Comparison of ENCODE assay signal across 31 cellular contexts in genomic region chr17:72452286-72453173, GRCh38.
DNase-seq lines count a peak whose midpoint lies in the region; ATAC-seq and TF ChIP-seq lines count a peak whose summit lies in the region.
"Had no signal": no experiment of that assay in that cellular context is flagged by ENCODE, and none has a peak within 500 bp of the region (broad histone marks: within the 10 kb centered on the region; RNA-seq: fewer than 3 reads in every experiment).

No MANE protein-coding gene starts in this region.

- no peak for TF ChIP-seq CTCF in Calu3 (IDR thresholded peaks at IDR 0.05; ENCODE audit: unreplicated experiment)

- DNase-seq in Calu3 (no peak), neuronal stem cell (ENCODE audit: low spot score) (no peak), posterior cingulate gyrus (no peak)
- DNase-seq in CD8-positive, alpha-beta memory T cell = no peak
- no peak for DNase-seq in CD4-positive, alpha-beta memory T cell
- DNase-seq: activated CD4-positive, alpha-beta T cell treated with anti-CD3 and anti-CD28 coated beads for 36 hours; activated CD8-positive, alpha-beta memory T cell treated with anti-CD3 and anti-CD28 coated beads, Interleukin-2, amount 50 U/mL, for 48 hours; activated CD8-positive, alpha-beta T cell treated with anti-CD3 and anti-CD28 coated beads for 36 hours; activated naive CD4-positive, alpha-beta T cell treated with anti-CD3 and anti-CD28 coated beads, Interleukin-2, amount 50 U/mL, for 16 hours; amniotic stem cell; DMS153; gastrocnemius medialis; IMR-90; kidney glomerular epithelial cell; lower lobe of right lung; midbrain; NCI-H146; NCI-H345; ovary; SIG-M5; stimulated activated CD4-positive, alpha-beta T cell treated with anti-CD3 and anti-CD28 coated beads, Interleukin-1b, Interleukin-23, amount 100 ng/mL, for 48 hours; stimulated activated naive CD4-positive, alpha-beta T cell treated with Interleukin-2 at 50 U/mL for 16 hours; T-helper 9 cell had no signal

- no peaks in the 10 kb centered on the region for H3K27me3 ChIP-seq in neuronal stem cell (ENCODE audit: control insufficient read depth in 3 of 3, insufficient read depth in 3 of 3, low read depth in 1 of 3, low read length in 3 of 3)
- no peaks in the 10 kb centered on the region for H3K27me3 ChIP-seq in CD8-positive, alpha-beta memory T cell (ENCODE audit: insufficient read depth, low read length, poor library complexity, severe bottlenecking)
- H3K27me3 ChIP-seq in CD4-positive, alpha-beta memory T cell (ENCODE audit: insufficient read depth, low read length) = no peaks in the 10 kb centered on the region
- H3K27me3 ChIP-seq: gastrocnemius medialis, ovary, suprapubic skin had no signal

- H3K4ac ChIP-seq in neuronal stem cell (ENCODE audit: low read length) = no peak overlapping the region

- H3K36me3 Mint-ChIP-seq in Calu3 (ENCODE audit: insufficient read depth, unreplicated experiment) = peaks cover 35% of the 10 kb centered on the region
- no peaks in the 10 kb centered on the region for H3K36me3 Mint-ChIP-seq in activated T-helper 17 cell treated with anti-CD3 and anti-CD28 coated beads, Interleukin-2, amount 50 U/mL, for 72 hours (ENCODE audit: low read depth)
- no peaks in the 10 kb centered on the region for H3K36me3 Mint-ChIP-seq in CD8-positive, alpha-beta memory T cell
- no peaks in the 10 kb centered on the region for H3K36me3 Mint-ChIP-seq in CD4-positive, alpha-beta memory T cell

- H3K9me3 Mint-ChIP-seq in Calu3 (ENCODE audit: low read depth, unreplicated experiment) = no peaks in the 10 kb centered on the region
- H3K9me3 Mint-ChIP-seq in activated T-helper 17 cell treated with anti-CD3 and anti-CD28 coated beads, Interleukin-2, amount 50 U/mL, for 72 hours = peaks cover 3% of the 10 kb centered on the region
- H3K9me3 Mint-ChIP-seq in CD8-positive, alpha-beta memory T cell = peaks cover 0 to 3% (median 0%) of the 10 kb centered on the region in 5 donors
- peaks cover 0 to 4% (median 0%) of the 10 kb centered on the region in 8 donors for H3K9me3 Mint-ChIP-seq in CD4-positive, alpha-beta memory T cell
- H3K9me3 Mint-ChIP-seq: activated CD8-positive, alpha-beta T cell treated with anti-CD3 and anti-CD28 coated beads for 36 hours; nephron had no signal

- CTCF ChIA-PET in Calu3 (lab: Charles Lee) = interaction anchor here (1.2 kb wide), 1 partner anchor 8 kb away, joined by 8 read pairs; no protein-coding TSS in a partner anchor
- CTCF ChIA-PET in CD8-positive, alpha-beta memory T cell (lab: Charles Lee) = no interaction called here
- CTCF ChIA-PET in CD4-positive, alpha-beta memory T cell (lab: Charles Lee; ENCODE audit: partially characterized antibody) = no interaction called here

- peak; percentile 53 for ATAC-seq in GM21619 (IDR thresholded peaks at IDR 0.05; ENCODE audit: unreplicated experiment)
- ATAC-seq in activated T-helper 17 cell treated with anti-CD3 and anti-CD28 coated beads, Interleukin-2, amount 50 U/mL, for 72 hours (replicated peaks) = peak; percentile 23
- ATAC-seq: activated CD4-positive, alpha-beta T cell treated with anti-CD3 and anti-CD28 coated beads for 36 hours; activated CD8-positive, alpha-beta T cell treated with anti-CD3 and anti-CD28 coated beads for 36 hours; gastrocnemius medialis; lower lobe of right lung had no signal

- H3K27ac ChIP-seq in neuronal stem cell (replicated peaks; ENCODE audit: low read length) = no peak overlapping the region
- no peak overlapping the region for H3K27ac ChIP-seq in CD8-positive, alpha-beta memory T cell (ENCODE audit: low read depth, low read length)
- no peak overlapping the region for H3K27ac ChIP-seq in CD4-positive, alpha-beta memory T cell (ENCODE audit: low read depth, low read length)
- H3K27ac ChIP-seq: gastrocnemius medialis, lower lobe of right lung, ovary, suprapubic skin, VCaP had no signal

- intact Hi-C loops in Calu3 (cut with micrococcal nuclease; ENCODE audit: unreplicated experiment) (no loop called here), posterior cingulate gyrus (cut with DNase I) (no loop called here)
- intact Hi-C loops in CD4-positive, alpha-beta memory T cell (cut with micrococcal nuclease) = no loop called here

- H2BK120ac ChIP-seq in neuronal stem cell (ENCODE audit: low read depth, low read length) = no peak overlapping the region

- H3K4me3 ChIP-seq in neuronal stem cell (ENCODE audit: low read length in 2 of 2) = no peak overlapping the region
- H3K4me3 ChIP-seq in CD8-positive, alpha-beta memory T cell (ENCODE audit: low read length) = no peak overlapping the region
- H3K4me3 ChIP-seq in CD4-positive, alpha-beta memory T cell (ENCODE audit: low read length in 2 of 2) = no peak overlapping the region
- H3K4me3 ChIP-seq: gastrocnemius medialis, lower lobe of right lung, ovary, smooth muscle cell, suprapubic skin had no signal

- BruUV-seq in Calu3 (replicated peaks; lab: Mats Ljungman, UMichigan) = no TSS peak

- H4K8ac ChIP-seq in neuronal stem cell (ENCODE audit: low read depth, low read length) = no peak overlapping the region

- H3K23ac ChIP-seq in neuronal stem cell (ENCODE audit: low read depth, low read length, poor library complexity) = no peak overlapping the region

- no peak overlapping the region for H3K4me2 ChIP-seq in neuronal stem cell (ENCODE audit: insufficient read depth, low read length, poor library complexity, severe bottlenecking)
- H3K4me2 ChIP-seq: smooth muscle cell had no signal

- no peak overlapping the region for H2AFZ ChIP-seq in neuronal stem cell (ENCODE audit: low read length)

- H3K79me1 ChIP-seq in neuronal stem cell (ENCODE audit: low read depth, low read length) = no peaks in the 10 kb centered on the region

- H3K9ac ChIP-seq in neuronal stem cell (ENCODE audit: low read depth, low read length, poor library complexity) = no peak overlapping the region

- H3K27ac Mint-ChIP-seq in Calu3 (ENCODE audit: unreplicated experiment) = peak overlapping the region; percentile 13
- H3K27ac Mint-ChIP-seq in activated T-helper 17 cell treated with anti-CD3 and anti-CD28 coated beads, Interleukin-2, amount 50 U/mL, for 72 hours = no peak overlapping the region
- no peak overlapping the region for H3K27ac Mint-ChIP-seq in CD8-positive, alpha-beta memory T cell
- no peak overlapping the region for H3K27ac Mint-ChIP-seq in CD4-positive, alpha-beta memory T cell
- H3K27ac Mint-ChIP-seq: activated CD4-positive, alpha-beta T cell treated with anti-CD3 and anti-CD28 coated beads for 36 hours; activated CD8-positive, alpha-beta T cell treated with anti-CD3 and anti-CD28 coated beads for 36 hours; activated T-helper 1 cell treated with anti-CD3 and anti-CD28 coated beads, Interleukin-12 subunit alpha, Interleukin-12 subunit beta, Interleukin-2, Interleukin-4 antibody, amounts not matched to agents 30 ng/mL and 10 ng/mL and 1 ng/mL, durations not matched to agents 14 hours and 24 hours and 36 hours; nephron had no signal

- POLR2A ChIA-PET in CD8-positive, alpha-beta memory T cell (lab: Charles Lee) = no interaction called here
- POLR2A ChIA-PET in CD4-positive, alpha-beta memory T cell (lab: Charles Lee; ENCODE audit: partially characterized antibody) = no interaction called here

- no peak overlapping the region for H3K18ac ChIP-seq in neuronal stem cell (ENCODE audit: low read length)

- H3K36me3 ChIP-seq in neuronal stem cell (replicated peaks in 1 of 2; ENCODE audit: control insufficient read depth in 2 of 2, insufficient read depth in 2 of 2, low read length in 2 of 2) = no peaks in the 10 kb centered on the region
- no peaks in the 10 kb centered on the region for H3K36me3 ChIP-seq in CD8-positive, alpha-beta memory T cell (ENCODE audit: insufficient read depth, low read length)
- H3K36me3 ChIP-seq in CD4-positive, alpha-beta memory T cell (ENCODE audit: insufficient read depth, low read length) = no peaks in the 10 kb centered on the region
- H3K36me3 ChIP-seq: gastrocnemius medialis, lower lobe of right lung, ovary, suprapubic skin had no signal

- H2BK5ac ChIP-seq in neuronal stem cell (ENCODE audit: low read length) = no peak overlapping the region

- H2AK5ac ChIP-seq in neuronal stem cell (ENCODE audit: low read depth, low read length) = peak overlapping the region; percentile 20

- H3K4me1 Mint-ChIP-seq in Calu3 (ENCODE audit: low read depth, unreplicated experiment) = peaks cover 66% of the 10 kb centered on the region
- H3K4me1 Mint-ChIP-seq in activated T-helper 17 cell treated with anti-CD3 and anti-CD28 coated beads, Interleukin-2, amount 50 U/mL, for 72 hours = no peaks in the 10 kb centered on the region
- no peaks in the 10 kb centered on the region for H3K4me1 Mint-ChIP-seq in CD8-positive, alpha-beta memory T cell
- peaks cover 0 to 5% (median 0%) of the 10 kb centered on the region in 4 donors for H3K4me1 Mint-ChIP-seq in CD4-positive, alpha-beta memory T cell
- H3K4me1 Mint-ChIP-seq: activated CD4-positive, alpha-beta T cell treated with anti-CD3 and anti-CD28 coated beads for 36 hours; nephron had no signal

- H4K91ac ChIP-seq in neuronal stem cell (ENCODE audit: low read depth, low read length, poor library complexity) = no peak overlapping the region

- no peak overlapping the region for H2BK12ac ChIP-seq in neuronal stem cell (ENCODE audit: low read length)

- no peak overlapping the region for H3K14ac ChIP-seq in neuronal stem cell (ENCODE audit: low read length)

- H2BK15ac ChIP-seq in neuronal stem cell (ENCODE audit: low read length) = no peak overlapping the region

- no peaks in the 10 kb centered on the region for H3K27me3 Mint-ChIP-seq in Calu3 (ENCODE audit: unreplicated experiment)
- no peaks in the 10 kb centered on the region for H3K27me3 Mint-ChIP-seq in activated T-helper 17 cell treated with anti-CD3 and anti-CD28 coated beads, Interleukin-2, amount 50 U/mL, for 72 hours
- H3K27me3 Mint-ChIP-seq in CD8-positive, alpha-beta memory T cell = peaks cover 0 to 1% of the 10 kb centered on the region in 2 donors
- peaks cover 0 to 2% of the 10 kb centered on the region in 2 donors for H3K27me3 Mint-ChIP-seq in CD4-positive, alpha-beta memory T cell
- H3K27me3 Mint-ChIP-seq: brain had no signal

- H3K4me1 ChIP-seq in neuronal stem cell (ENCODE audit: control insufficient read depth in 2 of 2, insufficient read depth in 1 of 2, low read depth in 1 of 2, low read length in 2 of 2) = peaks cover 0 to 3% of the 10 kb centered on the region in 2 donors
- no peaks in the 10 kb centered on the region for H3K4me1 ChIP-seq in CD8-positive, alpha-beta memory T cell (ENCODE audit: insufficient read depth, low read length)
- no peaks in the 10 kb centered on the region for H3K4me1 ChIP-seq in CD4-positive, alpha-beta memory T cell (ENCODE audit: insufficient read depth, low read length)
- H3K4me1 ChIP-seq: gastrocnemius medialis, lower lobe of right lung, suprapubic skin had no signal

- no peak overlapping the region for H3K4me3 Mint-ChIP-seq in Calu3 (ENCODE audit: low read depth, unreplicated experiment)
- H3K4me3 Mint-ChIP-seq in activated T-helper 17 cell treated with anti-CD3 and anti-CD28 coated beads, Interleukin-2, amount 50 U/mL, for 72 hours = no peak overlapping the region
- no peak overlapping the region for H3K4me3 Mint-ChIP-seq in CD8-positive, alpha-beta memory T cell
- no peak overlapping the region for H3K4me3 Mint-ChIP-seq in CD4-positive, alpha-beta memory T cell
- H3K4me3 Mint-ChIP-seq: activated CD4-positive, alpha-beta T cell treated with anti-CD3 and anti-CD28 coated beads for 36 hours; activated CD8-positive, alpha-beta T cell treated with anti-CD3 and anti-CD28 coated beads for 36 hours; activated T-helper 1 cell treated with anti-CD3 and anti-CD28 coated beads, Interleukin-12 subunit alpha, Interleukin-12 subunit beta, Interleukin-2, Interleukin-4 antibody, amounts not matched to agents 30 ng/mL and 10 ng/mL and 1 ng/mL, durations not matched to agents 14 hours and 24 hours and 36 hours; brain; nephron had no signal

- H3K9me3 ChIP-seq in neuronal stem cell (replicated peaks in 1 of 2; ENCODE audit: control insufficient read depth in 2 of 2, insufficient read depth in 1 of 2, low read depth in 1 of 2, low read length in 2 of 2) = no peaks in the 10 kb centered on the region
- H3K9me3 ChIP-seq in CD8-positive, alpha-beta memory T cell (ENCODE audit: low read length) = no peaks in the 10 kb centered on the region
- no peaks in the 10 kb centered on the region for H3K9me3 ChIP-seq in CD4-positive, alpha-beta memory T cell (ENCODE audit: control insufficient read depth in 1 of 2, low read length in 2 of 2)
- H3K9me3 ChIP-seq: gastrocnemius medialis, lower lobe of right lung, ovary, suprapubic skin had no signal

- no CpG with 5 or more reads among the region's 5 CpGs for WGBS in neuronal stem cell (ENCODE audit: extremely low coverage in 2 of 2, insufficient read length in 2 of 2, insufficient replicate concordance in 1 of 2), 2 donors
